Comparison of ENCODE assay signal across 19 cellular contexts in the genomic region with DNA sequence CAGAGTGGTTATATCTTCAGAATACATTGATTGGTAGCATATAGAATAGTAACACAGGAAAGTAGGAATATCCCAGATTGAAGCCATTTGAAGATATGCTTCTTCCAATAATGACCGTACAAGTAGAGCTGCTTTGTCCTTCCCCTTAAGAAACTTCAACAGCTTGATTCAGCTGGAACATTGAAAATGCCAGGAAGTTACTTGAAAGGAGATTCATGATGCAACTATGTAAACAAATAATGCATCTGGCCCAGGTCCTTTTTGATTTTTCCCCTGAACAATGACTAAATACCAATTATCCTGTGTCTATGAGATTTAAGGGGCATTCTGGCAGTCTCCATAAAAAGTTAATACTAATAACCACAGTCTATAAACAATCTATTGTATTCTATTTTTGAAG. TPM values are rescaled to one million over a fixed set of nuclear protein-coding genes. Genes with fewer than 3 reads are reported as not detected.
DNase-seq lines count a peak whose midpoint lies in the region; ATAC-seq and TF ChIP-seq lines count a peak whose summit lies in the region.
"Had no signal": no experiment of that assay in that cellular context is flagged by ENCODE, and none has a peak within 500 bp of the region (broad histone marks: within the 10 kb centered on the region; RNA-seq: fewer than 3 reads in every experiment).

No MANE protein-coding gene starts in this region.

- H3K4me3 ChIP-seq in mammary epithelial cell (replicated peaks in 1 of 3; ENCODE audit: insufficient read depth in 1 of 3, low read depth in 2 of 3, low read length in 3 of 3): no peak overlapping the region
- H3K4me3 ChIP-seq in naive thymus-derived CD4-positive, alpha-beta T cell (ENCODE audit: low read length): no peak overlapping the region
- no peak overlapping the region for H3K4me3 ChIP-seq in thyroid gland (replicated peaks in 1 of 3)
- H3K4me3 ChIP-seq: BLaER1, Peyer's patch had no signal

- H3K27me3 Mint-ChIP-seq in glutamatergic neuron (ENCODE audit: unreplicated experiment): peaks cover 2% of the 10 kb centered on the region
- peaks cover 60 to 78% (median 74%) of the 10 kb centered on the region in 5 donors for H3K27me3 Mint-ChIP-seq in naive thymus-derived CD4-positive, alpha-beta T cell
- H3K27me3 Mint-ChIP-seq in activated naive CD8-positive, alpha-beta T cell treated with anti-CD3 and anti-CD28 coated beads, Interleukin-2, amount 50 U/mL, for 24 hours: peaks cover 57% of the 10 kb centered on the region

- H3K9ac ChIP-seq in mammary epithelial cell (ENCODE audit: insufficient read depth, low read length): no peak overlapping the region
- H3K9ac ChIP-seq: BLaER1 had no signal

- H3K27ac ChIP-seq in mammary epithelial cell (ENCODE audit: insufficient read depth, low read depth, low read length): no peak overlapping the region
- H3K27ac ChIP-seq in naive thymus-derived CD4-positive, alpha-beta T cell (ENCODE audit: low read depth, low read length): no peak overlapping the region
- no peak overlapping the region for H3K27ac ChIP-seq in thyroid gland
- H3K27ac ChIP-seq: BLaER1, epithelial cell of prostate had no signal

- H3K27me3 ChIP-seq in mammary epithelial cell (ENCODE audit: insufficient read depth, low read length) (no peaks in the 10 kb centered on the region), thyroid gland (no peaks in the 10 kb centered on the region)
- H3K27me3 ChIP-seq in naive thymus-derived CD4-positive, alpha-beta T cell (ENCODE audit: control insufficient read depth in 2 of 2, insufficient read depth in 2 of 2, low read length in 2 of 2): peaks cover 7 to 23% of the 10 kb centered on the region in 2 donors

- no peak for TF ChIP-seq POLR2A in thyroid gland (IDR thresholded peaks at IDR 0.05)

- H3K9me3 Mint-ChIP-seq in glutamatergic neuron (ENCODE audit: unreplicated experiment): peaks cover 10% of the 10 kb centered on the region
- H3K9me3 Mint-ChIP-seq in naive thymus-derived CD4-positive, alpha-beta T cell: peaks cover 0 to 3% (median 0%) of the 10 kb centered on the region in 11 donors
- no peaks in the 10 kb centered on the region for H3K9me3 Mint-ChIP-seq in activated naive CD8-positive, alpha-beta T cell treated with anti-CD3 and anti-CD28 coated beads, Interleukin-2, amount 50 U/mL, for 24 hours
- H3K9me3 Mint-ChIP-seq: activated T-helper 17 cell treated with anti-CD3 and anti-CD28 coated beads, Interleukin-2, amount 50 U/mL, for 72 hours; T-helper 2 cell treated with Interferon-gamma antibody and Interleukin-4, amounts not matched to agents 5 μg/mL and 100 μg/mL, for 36 hours had no signal

- H2AFZ ChIP-seq in mammary epithelial cell (ENCODE audit: low read depth, low read length): no peak overlapping the region

- H3K27ac Mint-ChIP-seq in glutamatergic neuron (ENCODE audit: unreplicated experiment): no peak overlapping the region
- H3K27ac Mint-ChIP-seq in naive thymus-derived CD4-positive, alpha-beta T cell: no peak overlapping the region
- H3K27ac Mint-ChIP-seq in activated naive CD8-positive, alpha-beta T cell treated with anti-CD3 and anti-CD28 coated beads, Interleukin-2, amount 50 U/mL, for 24 hours: no peak overlapping the region
- H3K27ac Mint-ChIP-seq: activated T-helper 17 cell treated with anti-CD3 and anti-CD28 coated beads, Interleukin-2, amount 50 U/mL, for 72 hours; T-helper 2 cell treated with Interferon-gamma antibody and Interleukin-4, amounts not matched to agents 5 μg/mL and 100 μg/mL, for 36 hours had no signal

- peaks cover 22% of the 10 kb centered on the region for H3K4me1 Mint-ChIP-seq in glutamatergic neuron (ENCODE audit: low read depth, unreplicated experiment)
- peaks cover 0 to 21% (median 14%) of the 10 kb centered on the region in 7 donors for H3K4me1 Mint-ChIP-seq in naive thymus-derived CD4-positive, alpha-beta T cell
- H3K4me1 Mint-ChIP-seq in activated naive CD8-positive, alpha-beta T cell treated with anti-CD3 and anti-CD28 coated beads, Interleukin-2, amount 50 U/mL, for 24 hours: peaks cover 8% of the 10 kb centered on the region

- peaks cover 13% of the 10 kb centered on the region for H3K36me3 ChIP-seq in mammary epithelial cell (ENCODE audit: insufficient read depth, low read length)
- no peaks in the 10 kb centered on the region for H3K36me3 ChIP-seq in naive thymus-derived CD4-positive, alpha-beta T cell (ENCODE audit: control insufficient read depth in 2 of 3, insufficient read depth in 3 of 3, low read length in 3 of 3)
- no peaks in the 10 kb centered on the region for H3K36me3 ChIP-seq in thyroid gland
- H3K36me3 ChIP-seq: BLaER1, Peyer's patch had no signal

- TF ChIP-seq CTCF in mammary epithelial cell (conservative IDR thresholded peaks at IDR 0.05 in 1 of 2, IDR thresholded peaks at IDR 0.05 in 1 of 2; ENCODE audit: extremely low read depth in 1 of 2, insufficient read depth in 1 of 2, low read depth in 1 of 2, low read length in 2 of 2): no peak
- TF ChIP-seq CTCF in glutamatergic neuron (IDR thresholded peaks at IDR 0.05; ENCODE audit: partially characterized antibody, unreplicated experiment): no peak
- TF ChIP-seq CTCF in thyroid gland (IDR thresholded peaks at IDR 0.05): no peak

- H4K20me1 ChIP-seq in mammary epithelial cell (ENCODE audit: insufficient read depth, low read length): no peaks in the 10 kb centered on the region
- H4K20me1 ChIP-seq: BLaER1 had no signal

- H3K4me2 ChIP-seq in mammary epithelial cell (ENCODE audit: insufficient read depth, low read depth, low read length): peak overlapping the region; percentile 47
- H3K4me2 ChIP-seq: BLaER1 had no signal

- BruUV-seq in mammary epithelial cell (replicated peaks; lab: Mats Ljungman, UMichigan): no TSS peak

- DNase-seq in A172 (ENCODE audit: low spot score): peak; percentile 58
- DNase-seq in GM04504 (ENCODE audit: low read depth): peak; percentile 64
- DNase-seq in mammary epithelial cell: no peak
- DNase-seq in glutamatergic neuron: no peak
- DNase-seq in naive thymus-derived CD4-positive, alpha-beta T cell: no peak
- no peak for DNase-seq in activated CD4-positive, alpha-beta T cell treated with anti-CD3 and anti-CD28 coated beads, Interleukin-2, amount 50 U/mL, for 48 hours
- DNase-seq in activated naive CD8-positive, alpha-beta T cell treated with anti-CD3 and anti-CD28 coated beads, Interleukin-2, amount 50 U/mL, for 24 hours: no peak
- no peak for DNase-seq in thyroid gland
- DNase-seq: activated CD4-positive, alpha-beta T cell treated with anti-CD3 and anti-CD28 coated beads, Interleukin-2, amount 50 U/mL, for 1 hour; central memory CD4-positive, alpha-beta T cell; DMS153; NCI-H187 treated with DMSO at 0.1 percent for 48 hours; NCI-H526 treated with DMSO at 0.1 percent for 48 hours; Peyer's patch; stimulated activated CD4-positive, alpha-beta T cell treated with anti-CD3 and anti-CD28 coated beads, Interleukin-12 subunit alpha, Interleukin-12 subunit beta, amount 100 ng/mL, for 4 hours had no signal

- peaks cover 60% of the 10 kb centered on the region for H3K79me2 ChIP-seq in mammary epithelial cell (ENCODE audit: insufficient read depth, low read length)

- peaks cover 5% of the 10 kb centered on the region for H3K36me3 Mint-ChIP-seq in glutamatergic neuron (ENCODE audit: unreplicated experiment)
- peaks cover 0 to 3% (median 0%) of the 10 kb centered on the region in 5 donors for H3K36me3 Mint-ChIP-seq in naive thymus-derived CD4-positive, alpha-beta T cell
- no peaks in the 10 kb centered on the region for H3K36me3 Mint-ChIP-seq in activated naive CD8-positive, alpha-beta T cell treated with anti-CD3 and anti-CD28 coated beads, Interleukin-2, amount 50 U/mL, for 24 hours (ENCODE audit: low read depth)

- CTCF ChIA-PET in mammary epithelial cell (lab: Charles Lee; ENCODE audit: low non-redundant PET): interaction anchor here (0.8 kb wide), 1 partner anchor 28 kb away, joined by 4 read pairs; no protein-coding TSS in a partner anchor
- CTCF ChIA-PET in naive thymus-derived CD4-positive, alpha-beta T cell (lab: Charles Lee): interaction anchor here (0.6 kb wide), 1 partner anchor 30 kb away, joined by 7 read pairs; no protein-coding TSS in a partner anchor

- H3K9me3 ChIP-seq in mammary epithelial cell (replicated peaks; ENCODE audit: insufficient read depth, low read length): no peaks in the 10 kb centered on the region
- H3K9me3 ChIP-seq in naive thymus-derived CD4-positive, alpha-beta T cell (ENCODE audit: control insufficient read depth in 2 of 3, low read length in 3 of 3): no peaks in the 10 kb centered on the region
- no peaks in the 10 kb centered on the region for H3K9me3 ChIP-seq in thyroid gland
- H3K9me3 ChIP-seq: Peyer's patch had no signal

- no peak for ATAC-seq in naive thymus-derived CD4-positive, alpha-beta T cell
- no peak for ATAC-seq in activated naive CD8-positive, alpha-beta T cell treated with anti-CD3 and anti-CD28 coated beads, Interleukin-2, amount 50 U/mL, for 24 hours
- ATAC-seq: activated T-helper 17 cell treated with anti-CD3 and anti-CD28 coated beads, Interleukin-2, amount 50 U/mL, for 72 hours had no signal

- WGBS in mammary epithelial cell (ENCODE audit: low coverage, missing lambda C conversion rate): 100% methylated on average over 1 of the region's 1 CpG
- WGBS in thyroid gland, 2 donors: 62 to 79% methylated on average over 1 of the region's 1 CpG

- peaks cover 41% of the 10 kb centered on the region for H3K4me1 ChIP-seq in mammary epithelial cell (ENCODE audit: insufficient read depth, low read length)
- H3K4me1 ChIP-seq in naive thymus-derived CD4-positive, alpha-beta T cell (ENCODE audit: control insufficient read depth in 2 of 2, insufficient read depth in 2 of 2, low read length in 2 of 2): peaks cover 5 to 6% of the 10 kb centered on the region in 2 donors
- peaks cover 6 to 8% of the 10 kb centered on the region in 2 donors for H3K4me1 ChIP-seq in thyroid gland
- H3K4me1 ChIP-seq: BLaER1 had no signal

- dilution Hi-C loops in mammary epithelial cell (cut with HindIII; ENCODE audit: low sequenced_read_pairs): loop anchor here (5.0 kb wide), 1 partner anchor 58 kb away; no protein-coding TSS in a partner anchor

- H3K4me3 Mint-ChIP-seq in glutamatergic neuron (ENCODE audit: unreplicated experiment): peak overlapping the region; percentile 41
- no peak overlapping the region for H3K4me3 Mint-ChIP-seq in naive thymus-derived CD4-positive, alpha-beta T cell
- H3K4me3 Mint-ChIP-seq in activated naive CD8-positive, alpha-beta T cell treated with anti-CD3 and anti-CD28 coated beads, Interleukin-2, amount 50 U/mL, for 24 hours: no peak overlapping the region
- H3K4me3 Mint-ChIP-seq: activated T-helper 17 cell treated with anti-CD3 and anti-CD28 coated beads, Interleukin-2, amount 50 U/mL, for 72 hours; T-helper 2 cell treated with Interferon-gamma antibody and Interleukin-4, amounts not matched to agents 5 μg/mL and 100 μg/mL, for 36 hours had no signal

- POLR2A ChIA-PET in naive thymus-derived CD4-positive, alpha-beta T cell (lab: Charles Lee): no interaction called here

- intact Hi-C loops in mammary epithelial cell (cut with micrococcal nuclease) (loop anchor here (5.0 kb wide), 1 partner anchor 273 kb away; no protein-coding TSS in a partner anchor), thyroid gland (cut with DNase I) (no loop called here)
- intact Hi-C loops in naive thymus-derived CD4-positive, alpha-beta T cell (cut with micrococcal nuclease): no loop called here

- in situ Hi-C loops in mammary epithelial cell (cut with MboI; ENCODE audit: low sequenced_read_pairs in 2 of 2): no loop called here

RNA-seq across cellular contexts. Expression of gene DKK3, which starts 3.0 kb away (rescaled TPM):
- 439 and 474 TPM in 2 replicates for total RNA-seq in A172 (2014; rRNA removed; shearing (Covaris generic))
- total RNA-seq in mammary epithelial cell (100 to 1,000 TPM; 299 to 771 TPM), glutamatergic neuron (ENCODE audit: unreplicated experiment) (131 TPM), thyroid gland (10 to 100 TPM; 15.1 to 72.0 (median 27.3) TPM)
- polyA plus RNA-seq in mammary epithelial cell: 326 TPM
- 122 TPM for polyA minus RNA-seq in mammary epithelial cell
- 1 to 10 TPM in 1 of 5 experiments, under 1 TPM in 1, not detected in 3; 0.32 to 1.4 TPM for total RNA-seq in naive thymus-derived CD4-positive, alpha-beta T cell
- under 1 TPM in 1 of 2 donors, not detected in 1; 0.38 TPM for polyA plus RNA-seq in naive thymus-derived CD4-positive, alpha-beta T cell
- total RNA-seq: activated T-helper 17 cell treated with anti-CD3 and anti-CD28 coated beads, Interleukin-2, amount 50 U/mL, for 72 hours had no signal

Comparison
In these comparisons a context has a peak if more than half of its experiments do, and no peak if none do; other contexts are left out.
1. DNase-seq: peak in A172 (single experiment) and GM04504 (single experiment); none in mammary epithelial cell (single experiment), glutamatergic neuron (single experiment), naive thymus-derived CD4-positive, alpha-beta T cell (0 of 9), activated CD4-positive, alpha-beta T cell treated with anti-CD3 and anti-CD28 coated beads, Interleukin-2, amount 50 U/mL, for 48 hours (0 of 2), activated naive CD8-positive, alpha-beta T cell treated with anti-CD3 and anti-CD28 coated beads, Interleukin-2, amount 50 U/mL, for 24 hours (single experiment) and thyroid gland (0 of 2).
2. RNA of gene DKK3, which starts 3.0 kb away (total RNA-seq): 299 to 771 TPM in mammary epithelial cell, 439 to 474 TPM in A172, 131 TPM in glutamatergic neuron (single experiment) and 15.1 to 72.0 TPM in thyroid gland; 0.32 to 1.4 TPM in naive thymus-derived CD4-positive, alpha-beta T cell; every median in the first group is over 4 times any median in the second.